Comparison of ENCODE assay signal across 25 cellular contexts in genomic region chr12:26286186-26286585, GRCh38.
"Had no signal": no experiment of that assay in that cellular context is flagged by ENCODE, and none has a peak within 500 bp of the region (broad histone marks: within the 10 kb centered on the region; RNA-seq: fewer than 3 reads in every experiment).

No MANE protein-coding gene starts in this region.

- ATAC-seq: activated CD4-positive, alpha-beta T cell treated with anti-CD3 and anti-CD28 coated beads for 36 hours; activated naive CD4-positive, alpha-beta T cell treated with anti-CD3 and anti-CD28 coated beads, Interleukin-2, amount 50 U/mL, for 72 hours; body of pancreas; left lobe of liver; natural killer cell; right lobe of liver; stimulated activated memory B cell treated with anti-CD40 and anti-IgM and Interleukin-4, amounts not matched to agents 10 μg/mL and 1 μg/mL and 100 μg/mL, for 72 hours; upper lobe of right lung had no signal

- H3K27me3 Mint-ChIP-seq: activated CD4-positive, alpha-beta T cell treated with anti-CD3 and anti-CD28 coated beads for 36 hours; stimulated activated memory B cell treated with anti-CD40 and anti-IgM and Interleukin-4, amounts not matched to agents 10 μg/mL and 1 μg/mL and 100 μg/mL, for 72 hours had no signal

- H3K27me3 ChIP-seq: adrenal gland, body of pancreas, neutrophil, right lobe of liver, testis, upper lobe of right lung had no signal

- H3K4me1 Mint-ChIP-seq: natural killer cell had no signal

- H3K4me3 ChIP-seq: adrenal gland, body of pancreas, lung, right lobe of liver, smooth muscle cell, testis, upper lobe of right lung had no signal

- DNase-seq: activated CD4-positive, alpha-beta T cell treated with anti-CD3 and anti-CD28 coated beads for 36 hours; activated CD4-positive, alpha-beta T cell treated with anti-CD3 and anti-CD28 coated beads, Interleukin-2, amount 50 U/mL, for 48 hours; activated gamma-delta T cell treated with Interleukin-2 at 50 U/mL for 16 hours; body of pancreas; cortex of kidney; erythroblast; head of caudate nucleus; natural killer cell; right lobe of liver; stimulated activated CD4-positive, alpha-beta T cell treated with anti-CD3 and anti-CD28 coated beads, Interleukin-4, amount 100 ng/mL, for 24 hours; T-helper 2 cell; testis; upper lobe of right lung had no signal

- H3K79me2 ChIP-seq: parathyroid adenoma had no signal

- H2AFZ ChIP-seq: parathyroid adenoma had no signal

- H3K9ac ChIP-seq: parathyroid adenoma had no signal

- FAIRE-seq: endometrium, frontal cortex, keratinocyte had no signal

- H3K27ac ChIP-seq: neutrophil, parathyroid adenoma, right lobe of liver, testis, upper lobe of right lung had no signal

- H3K4me3 Mint-ChIP-seq: activated CD4-positive, alpha-beta T cell treated with anti-CD3 and anti-CD28 coated beads for 36 hours; activated T-helper 1 cell treated with anti-CD3 and anti-CD28 coated beads, Interleukin-12 subunit alpha, Interleukin-12 subunit beta, Interleukin-2, Interleukin-4 antibody, amounts not matched to agents 30 ng/mL and 10 ng/mL and 1 ng/mL, durations not matched to agents 14 hours and 24 hours and 36 hours; natural killer cell; stimulated activated memory B cell treated with anti-CD40 and anti-IgM and Interleukin-4, amounts not matched to agents 10 μg/mL and 1 μg/mL and 100 μg/mL, for 72 hours had no signal

- H3K9me3 ChIP-seq: adrenal gland, body of pancreas, neutrophil, right lobe of liver, testis, upper lobe of right lung had no signal

- H3K27ac Mint-ChIP-seq: activated CD4-positive, alpha-beta T cell treated with anti-CD3 and anti-CD28 coated beads for 36 hours; activated naive CD4-positive, alpha-beta T cell treated with anti-CD3 and anti-CD28 coated beads, Interleukin-2, amount 50 U/mL, for 72 hours; activated T-helper 1 cell treated with anti-CD3 and anti-CD28 coated beads, Interleukin-12 subunit alpha, Interleukin-12 subunit beta, Interleukin-2, Interleukin-4 antibody, amounts not matched to agents 30 ng/mL and 10 ng/mL and 1 ng/mL, durations not matched to agents 14 hours and 24 hours and 36 hours; natural killer cell; stimulated activated memory B cell treated with anti-CD40 and anti-IgM and Interleukin-4, amounts not matched to agents 10 μg/mL and 1 μg/mL and 100 μg/mL, for 72 hours had no signal

- H3K9me3 Mint-ChIP-seq: activated naive CD4-positive, alpha-beta T cell treated with anti-CD3 and anti-CD28 coated beads, Interleukin-2, amount 50 U/mL, for 72 hours; activated T-helper 1 cell treated with anti-CD3 and anti-CD28 coated beads, Interleukin-12 subunit alpha, Interleukin-12 subunit beta, Interleukin-2, Interleukin-4 antibody, amounts not matched to agents 30 ng/mL and 10 ng/mL and 1 ng/mL, durations not matched to agents 14 hours and 24 hours and 36 hours; natural killer cell; stimulated activated memory B cell treated with anti-CD40 and anti-IgM and Interleukin-4, amounts not matched to agents 10 μg/mL and 1 μg/mL and 100 μg/mL, for 72 hours had no signal

- H3K4me2 ChIP-seq: smooth muscle cell had no signal

- H3K36me3 ChIP-seq: adrenal gland, neutrophil, right lobe of liver, upper lobe of right lung had no signal

- H3K36me3 Mint-ChIP-seq: activated naive CD4-positive, alpha-beta T cell treated with anti-CD3 and anti-CD28 coated beads, Interleukin-2, amount 50 U/mL, for 72 hours; natural killer cell; stimulated activated memory B cell treated with anti-CD40 and anti-IgM and Interleukin-4, amounts not matched to agents 10 μg/mL and 1 μg/mL and 100 μg/mL, for 72 hours had no signal

- H3K4me1 ChIP-seq: parathyroid adenoma, right lobe of liver had no signal
